Comparison of ENCODE assay signal across 32 cellular contexts in the genomic region with DNA sequence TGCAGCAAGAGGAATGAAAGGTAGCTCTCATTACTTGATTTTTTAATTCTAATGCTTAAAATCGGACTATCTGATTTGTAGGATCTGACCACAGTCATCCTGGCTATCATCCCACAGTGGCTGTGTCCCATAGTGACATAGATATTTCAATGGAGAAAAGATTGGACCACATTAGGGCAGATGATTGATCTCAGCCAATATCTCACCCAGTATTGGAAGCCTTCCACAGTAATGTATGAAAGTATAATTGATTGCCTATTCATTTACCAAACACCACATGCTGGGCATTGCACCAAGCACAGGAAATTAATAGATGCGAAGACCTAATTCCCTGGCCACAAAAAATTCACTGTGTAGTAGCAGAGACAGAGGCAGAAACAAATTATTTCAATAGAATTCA. TPM values are rescaled to one million over a fixed set of nuclear protein-coding genes. Genes with fewer than 3 reads are reported as not detected.
DNase-seq lines count a peak whose midpoint lies in the region; ATAC-seq, FAIRE-seq and TF ChIP-seq lines count a peak whose summit lies in the region.
"Had no signal": no experiment of that assay in that cellular context is flagged by ENCODE, and none has a peak within 500 bp of the region (broad histone marks: within the 10 kb centered on the region; RNA-seq: fewer than 3 reads in every experiment).

No MANE protein-coding gene starts in this region.

- H3K9me3 ChIP-seq in A673 (ENCODE audit: low read depth, low read length, poor library complexity, severe bottlenecking), result peaks cover 7% of the 10 kb centered on the region
- H3K9me3 ChIP-seq: vagina had no signal

- BruUV-seq in A673 (replicated peaks; lab: Mats Ljungman, UMichigan) (no TSS peak), Calu3 (replicated peaks; lab: Mats Ljungman, UMichigan) (no TSS peak)

- H3K27ac Mint-ChIP-seq in mesothelial cell of epicardium (peak overlapping the region; percentile 89), Calu3 (ENCODE audit: unreplicated experiment) (no peak overlapping the region)
- H3K27ac Mint-ChIP-seq: activated naive CD4-positive, alpha-beta T cell treated with anti-CD3 and anti-CD28 coated beads, Interleukin-2, amount 50 U/mL, for 72 hours; B cell; CD8-positive, alpha-beta T cell; H9; neural progenitor cell; T-cell had no signal

- H3K36me3 ChIP-seq in A673 (ENCODE audit: insufficient read depth, low read length, poor library complexity, severe bottlenecking), result peaks cover 24% of the 10 kb centered on the region
- H3K36me3 ChIP-seq: gastroesophageal sphincter, neural progenitor cell, vagina, WERI-Rb-1 had no signal

- peak overlapping the region; percentile 87 for H3K27ac ChIP-seq in A673 (ENCODE audit: low read depth, low read length, poor library complexity, severe bottlenecking)
- H3K27ac ChIP-seq: HL-60, neural progenitor cell, parathyroid adenoma, WERI-Rb-1 had no signal

- no peak overlapping the region for H3K4me3 Mint-ChIP-seq in mesothelial cell of epicardium
- no peak overlapping the region for H3K4me3 Mint-ChIP-seq in Calu3 (ENCODE audit: low read depth, unreplicated experiment)
- H3K4me3 Mint-ChIP-seq: B cell; CD8-positive, alpha-beta T cell; H9; neural progenitor cell; T-cell had no signal

- CTCF ChIA-PET in A673 (lab: Charles Lee) (interaction anchor here (0.7 to 1.2 kb wide), 2 partner anchors 22 to 47 kb away, joined by 3 read pairs; no protein-coding TSS in a partner anchor), Calu3 (lab: Charles Lee) (no interaction called here)

- peaks cover 6% of the 10 kb centered on the region for H3K9me3 Mint-ChIP-seq in mesothelial cell of epicardium
- H3K9me3 Mint-ChIP-seq in Calu3 (ENCODE audit: low read depth, unreplicated experiment), result no peaks in the 10 kb centered on the region
- H3K9me3 Mint-ChIP-seq: activated naive CD4-positive, alpha-beta T cell treated with anti-CD3 and anti-CD28 coated beads, Interleukin-2, amount 50 U/mL, for 72 hours; CD8-positive, alpha-beta T cell; H9 had no signal

- peaks cover 55% of the 10 kb centered on the region for H3K4me1 ChIP-seq in A673 (ENCODE audit: insufficient read depth, low read length, poor library complexity, severe bottlenecking)
- H3K4me1 ChIP-seq: parathyroid adenoma had no signal

- H3K27me3 Mint-ChIP-seq in mesothelial cell of epicardium (ENCODE audit: low read depth), result no peaks in the 10 kb centered on the region
- no peaks in the 10 kb centered on the region for H3K27me3 Mint-ChIP-seq in Calu3 (ENCODE audit: unreplicated experiment)
- H3K27me3 Mint-ChIP-seq: T-cell had no signal

- ATAC-seq in GM19023 (IDR thresholded peaks at IDR 0.05; ENCODE audit: unreplicated experiment), result no peak
- ATAC-seq: A549; activated naive CD4-positive, alpha-beta T cell treated with anti-CD3 and anti-CD28 coated beads, Interleukin-2, amount 50 U/mL, for 72 hours; CD8-positive, alpha-beta T cell; gastroesophageal sphincter; GM12878; T-cell had no signal

- no peak overlapping the region for H3K4me3 ChIP-seq in A673 (ENCODE audit: low read depth, low read length, poor library complexity, severe bottlenecking)
- H3K4me3 ChIP-seq: A549, gastroesophageal sphincter, GM12878, neural progenitor cell, vagina had no signal

- FAIRE-seq in HTR-8/SVneo (lab: Jason Lieb, UNC), result peak; percentile 4
- FAIRE-seq: A549, GM12878, small intestine had no signal

- H3K36me3 Mint-ChIP-seq in mesothelial cell of epicardium (peaks cover 10% of the 10 kb centered on the region), Calu3 (ENCODE audit: insufficient read depth, unreplicated experiment) (no peaks in the 10 kb centered on the region)
- H3K36me3 Mint-ChIP-seq: activated naive CD4-positive, alpha-beta T cell treated with anti-CD3 and anti-CD28 coated beads, Interleukin-2, amount 50 U/mL, for 72 hours; CD8-positive, alpha-beta T cell; neural progenitor cell; T-cell had no signal

- no peaks in the 10 kb centered on the region for H3K27me3 ChIP-seq in A673 (replicated peaks; ENCODE audit: insufficient read depth, low read depth, low read length, poor library complexity)
- H3K27me3 ChIP-seq: gastroesophageal sphincter, neural progenitor cell, vagina had no signal

- intact Hi-C loops in A673 (cut with micrococcal nuclease; ENCODE audit: unreplicated experiment) (loop anchor here (5.0 kb wide), 2 partner anchors 100 to 245 kb away; partner anchors contain the start of gene ME3), Calu3 (cut with micrococcal nuclease; ENCODE audit: unreplicated experiment) (no loop called here)

- POLR2A ChIA-PET in A673 (lab: Charles Lee; ENCODE audit: low non-redundant PET), result no interaction called here

- DNase-seq in A673 (ENCODE audit: low spot score) (no peak), HTR-8/SVneo (ENCODE audit: insufficient read length, low spot score) (no peak), astrocyte of the hippocampus (ENCODE audit: low read depth, low spot score) (peak; percentile 71), mesothelial cell of epicardium (ENCODE audit: low spot score in 2 of 2, unreplicated experiment in 2 of 2) (no peak), NAMALWA (ENCODE audit: low spot score) (no peak), Calu3 (no peak)
- DNase-seq in activated T-cell treated with anti-CD3 and anti-CD28 coated beads, Interleukin-2, amount 50 U/mL, for 1 hour, result no peak
- DNase-seq: activated CD4-positive, alpha-beta T cell treated with anti-CD3 and anti-CD28 coated beads for 4 hours; anterior cingulate cortex; CD8-positive, alpha-beta T cell; DMS 273 treated with DMSO at 0.1 percent for 48 hours; EL; H9; hippocampal formation; NCI-H1436; NCI-H2081; NCI-H524 treated with DMSO at 0.1 percent for 48 hours; SHP77; small intestine; stimulated activated naive CD4-positive, alpha-beta T cell treated with Interleukin-2 at 50 U/mL for 16 hours; T-cell; WERI-Rb-1 had no signal

- TF ChIP-seq CTCF in A673 (conservative IDR thresholded peaks at IDR 0.05; ENCODE audit: low read depth, low read length), result no peak
- TF ChIP-seq CTCF in mesothelial cell of epicardium (IDR thresholded peaks at IDR 0.05; ENCODE audit: unreplicated experiment), result no peak
- no peak for TF ChIP-seq CTCF in Calu3 (IDR thresholded peaks at IDR 0.05; ENCODE audit: unreplicated experiment)

- H3K4me1 Mint-ChIP-seq in mesothelial cell of epicardium (peaks cover 34% of the 10 kb centered on the region), Calu3 (ENCODE audit: low read depth, unreplicated experiment) (peaks cover 8% of the 10 kb centered on the region)
- H3K4me1 Mint-ChIP-seq: B cell had no signal

RNA-seq across cellular contexts. Expression of gene FZD4, which starts 37.6 kb away (rescaled TPM):
- total RNA-seq in A673 (2021) (82.7 and 89.1 TPM in 2 replicates), mesothelial cell of epicardium (20.1 to 22.5 TPM (median 20.7 TPM) in 3 replicates), Calu3 (2022) (2.5 and 2.7 TPM in 2 replicates)
